ENCODE assay signal across 24 cellular contexts in genomic region chrX:19178402-19178801, GRCh38. TPM values are rescaled to one million over a fixed set of nuclear protein-coding genes. Genes with fewer than 3 reads are reported as not detected.
"Had no signal": no experiment of that assay in that cellular context is flagged by ENCODE, and none has a peak within 500 bp of the region (broad histone marks: within the 10 kb centered on the region; RNA-seq: fewer than 3 reads in every experiment).

No MANE protein-coding gene starts in this region.

- H3K4me1 ChIP-seq: neural progenitor cell, prostate gland, right atrium auricular region, sigmoid colon, stomach, transverse colon, upper lobe of right lung, uterus had no signal

- FAIRE-seq: small intestine had no signal

- DNase-seq: natural killer cell; occipital lobe; ovary; retina; sigmoid colon; small intestine; stimulated activated CD4-positive, alpha-beta T cell treated with anti-CD3 and anti-CD28 coated beads, Interleukin-15, amount 100 ng/mL, for 24 hours; stimulated activated CD4-positive, alpha-beta T cell treated with anti-CD3 and anti-CD28 coated beads, Interleukin-2, amount 100 ng/mL, for 24 hours; stimulated activated CD4-positive, alpha-beta T cell treated with anti-CD3 and anti-CD28 coated beads, Interleukin-2, amount 100 ng/mL, for 48 hours; stimulated activated CD4-positive, alpha-beta T cell treated with anti-CD3 and anti-CD28 coated beads, Interleukin-4, amount 100 ng/mL, for 24 hours; stimulated activated naive B cell treated with anti-CD40 and anti-IgM and Interleukin-4, amounts not matched to agents 10 μg/mL and 1 μg/mL and 100 μg/mL, for 72 hours; stimulated activated naive CD4-positive, alpha-beta T cell treated with Interleukin-2 at 50 U/mL for 16 hours; stomach; thyroid gland; transverse colon; upper lobe of right lung; uterus had no signal

- H3K4me2 ChIP-seq: neural progenitor cell had no signal

- H2AFZ ChIP-seq: neural progenitor cell had no signal

- H3K4me3 ChIP-seq: neural progenitor cell, ovary, prostate gland, right atrium auricular region, sigmoid colon, stomach, thoracic aorta, thyroid gland, transverse colon, upper lobe of right lung, uterus had no signal

- H3K9me3 ChIP-seq: ovary, prostate gland, right atrium auricular region, sigmoid colon, stomach, thoracic aorta, thyroid gland, transverse colon, upper lobe of right lung, uterus had no signal

- H3K36me3 ChIP-seq: neural progenitor cell, ovary, prostate gland, right atrium auricular region, sigmoid colon, stomach, thoracic aorta, thyroid gland, transverse colon, upper lobe of right lung, uterus had no signal

- H3K27me3 ChIP-seq: neural progenitor cell, ovary, right atrium auricular region, sigmoid colon, stomach, thyroid gland, transverse colon, upper lobe of right lung, uterus had no signal

- H3K27ac ChIP-seq: neural progenitor cell, ovary, prostate gland, right atrium auricular region, sigmoid colon, stomach, thoracic aorta, thyroid gland, transverse colon, upper lobe of right lung, uterus had no signal

- ATAC-seq: naive thymus-derived CD4-positive, alpha-beta T cell; natural killer cell; stimulated activated effector memory CD8-positive, alpha-beta T cell treated with anti-CD3 and anti-CD28 coated beads, Interleukin-12 subunit alpha, Interleukin-12 subunit beta, amount 100 ng/mL, for 72 hours; stimulated activated naive B cell treated with anti-CD40 and anti-IgM and Interleukin-4, amounts not matched to agents 10 μg/mL and 1 μg/mL and 100 μg/mL, for 72 hours; upper lobe of right lung had no signal

- H3K9ac ChIP-seq: neural progenitor cell had no signal

RNA-seq across cellular contexts. Expression of gene ADGRG2, which starts 56.1 kb away (rescaled TPM):
- total RNA-seq: naive thymus-derived CD4-positive, alpha-beta T cell; natural killer cell; pulmonary artery endothelial cell had no signal
